In the genomic region with DNA sequence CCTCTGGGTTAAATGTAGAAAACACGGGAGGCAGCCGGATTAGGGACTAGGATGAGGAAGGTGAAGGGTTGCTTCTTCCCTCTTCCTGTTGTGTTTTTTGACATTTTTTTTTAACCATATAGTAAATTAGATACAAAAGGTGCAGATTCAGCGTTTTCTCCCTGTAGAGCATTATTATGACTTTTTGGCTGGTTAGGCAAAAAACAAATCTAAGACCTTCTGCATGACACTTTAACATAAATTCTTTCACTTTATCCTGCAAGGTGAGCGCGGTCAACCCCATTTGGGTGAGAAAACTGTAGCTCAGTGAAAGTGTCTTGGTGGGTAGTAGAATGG, we compare ENCODE assay signal across 10 cellular contexts. TPM values are rescaled to one million over a fixed set of nuclear protein-coding genes. Genes with fewer than 3 reads are reported as not detected.
DNase-seq lines count a peak whose midpoint lies in the region; ATAC-seq and TF ChIP-seq lines count a peak whose summit lies in the region.
"Had no signal": no experiment of that assay in that cellular context is flagged by ENCODE, and none has a peak within 500 bp of the region (broad histone marks: within the 10 kb centered on the region; RNA-seq: fewer than 3 reads in every experiment).

No MANE protein-coding gene starts in this region.

- no peak for TF ChIP-seq CTCF in SK-N-SH (IDR thresholded peaks at IDR 0.05)

- H4K20me1 ChIP-seq in SK-N-SH (ENCODE audit: insufficient read depth), result no peaks in the 10 kb centered on the region

- H3K4me2 ChIP-seq in SK-N-SH, result peak overlapping the region; percentile 75; the same call in 1 of the 2 replicates

- H3K36me3 ChIP-seq in SK-N-SH (replicated peaks in 1 of 2; ENCODE audit: control insufficient read depth in 1 of 2, insufficient read depth in 2 of 2, low read length in 1 of 2), result no peaks in the 10 kb centered on the region

- TF ChIP-seq EP300 in SK-N-SH (IDR thresholded peaks at IDR 0.05; ENCODE audit: borderline replicate concordance in 1 of 2, low read depth in 1 of 2, low read length in 1 of 2), result no peak

- H3K9me3 ChIP-seq in SK-N-SH, result no peaks in the 10 kb centered on the region

- peak overlapping the region; percentile 75 for H3K4me3 Mint-ChIP-seq in activated CD4-positive, alpha-beta memory T cell treated with anti-CD3 and anti-CD28 coated beads, Interleukin-2, amount 10 ng/mL, durations not matched to agents 7 days and 5 days
- H3K4me3 Mint-ChIP-seq in immature natural killer cell, result peak overlapping the region; percentile 77 to 86 (median 83)
- peak overlapping the region; percentile 85 to 86 for H3K4me3 Mint-ChIP-seq in stimulated activated naive B cell treated with anti-CD40 and anti-IgM and Interleukin-4, amounts not matched to agents 10 μg/mL and 1 μg/mL and 100 μg/mL, for 72 hours

- peak overlapping the region; percentile 35 to 61; a peak in 3 of 4 replicates for H3K4me3 ChIP-seq in SK-N-SH (ENCODE audit: low read depth in 2 of 2, low read length in 1 of 2)

- no peak overlapping the region for H3K27ac ChIP-seq in SK-N-SH (ENCODE audit: low read depth in 2 of 2, low read length in 1 of 2)
- H3K27ac ChIP-seq: 22Rv1 had no signal

- no peaks in the 10 kb centered on the region for H3K79me2 ChIP-seq in SK-N-SH (ENCODE audit: insufficient read depth)

- H2AFZ ChIP-seq in SK-N-SH (ENCODE audit: low read depth), result peak overlapping the region; percentile 48

- H3K36me3 Mint-ChIP-seq in activated CD4-positive, alpha-beta memory T cell treated with anti-CD3 and anti-CD28 coated beads, Interleukin-2, amount 10 ng/mL, durations not matched to agents 7 days and 5 days (ENCODE audit: low read depth), result no peaks in the 10 kb centered on the region
- H3K36me3 Mint-ChIP-seq in immature natural killer cell, result no peaks in the 10 kb centered on the region
- no peaks in the 10 kb centered on the region for H3K36me3 Mint-ChIP-seq in stimulated activated naive B cell treated with anti-CD40 and anti-IgM and Interleukin-4, amounts not matched to agents 10 μg/mL and 1 μg/mL and 100 μg/mL, for 72 hours

- H3K27me3 ChIP-seq in SK-N-SH (ENCODE audit: insufficient read depth), result peaks cover 26% of the 10 kb centered on the region

- DNase-seq in SK-N-SH, result no peak
- DNase-seq in activated CD4-positive, alpha-beta memory T cell treated with anti-CD3 and anti-CD28 coated beads, Interleukin-2, amount 10 ng/mL, durations not matched to agents 7 days and 5 days, result no peak
- DNase-seq in immature natural killer cell, result no peak
- no peak for DNase-seq in stimulated activated naive B cell treated with anti-CD40 and anti-IgM and Interleukin-4, amounts not matched to agents 10 μg/mL and 1 μg/mL and 100 μg/mL, for 72 hours
- no peak for DNase-seq in NCI-H146 treated with DMSO at 0.1 percent for 48 hours (lab: John Stamatoyannopoulos, UW; ENCODE audit: unreplicated experiment)
- no peak for DNase-seq in kidney tubule cell (ENCODE audit: low spot score)

- no peak overlapping the region for H3K9ac ChIP-seq in SK-N-SH

- no peak for TF ChIP-seq RAD21 in SK-N-SH (IDR thresholded peaks at IDR 0.05; ENCODE audit: low read length)

- peaks cover 20% of the 10 kb centered on the region for H3K4me1 Mint-ChIP-seq in activated CD4-positive, alpha-beta memory T cell treated with anti-CD3 and anti-CD28 coated beads, Interleukin-2, amount 10 ng/mL, durations not matched to agents 7 days and 5 days
- H3K4me1 Mint-ChIP-seq in immature natural killer cell, result peaks cover 13 to 18% of the 10 kb centered on the region in 2 donors
- peaks cover 17 to 35% of the 10 kb centered on the region in 2 donors for H3K4me1 Mint-ChIP-seq in stimulated activated naive B cell treated with anti-CD40 and anti-IgM and Interleukin-4, amounts not matched to agents 10 μg/mL and 1 μg/mL and 100 μg/mL, for 72 hours

- CTCF ChIA-PET in SK-N-SH (lab: Yijun Ruan, JAX), result no interaction called here
- CTCF ChIA-PET in activated CD4-positive, alpha-beta memory T cell treated with anti-CD3 and anti-CD28 coated beads, Interleukin-2, amount 10 ng/mL, durations not matched to agents 7 days and 5 days (lab: Charles Lee), result no interaction called here

- H3K9me3 Mint-ChIP-seq in activated CD4-positive, alpha-beta memory T cell treated with anti-CD3 and anti-CD28 coated beads, Interleukin-2, amount 10 ng/mL, durations not matched to agents 7 days and 5 days, result no peaks in the 10 kb centered on the region
- no peaks in the 10 kb centered on the region for H3K9me3 Mint-ChIP-seq in immature natural killer cell
- H3K9me3 Mint-ChIP-seq in stimulated activated naive B cell treated with anti-CD40 and anti-IgM and Interleukin-4, amounts not matched to agents 10 μg/mL and 1 μg/mL and 100 μg/mL, for 72 hours, result no peaks in the 10 kb centered on the region

- POLR2A ChIA-PET in SK-N-SH (lab: Yijun Ruan, JAX), result no interaction called here
- POLR2A ChIA-PET in activated CD4-positive, alpha-beta memory T cell treated with anti-CD3 and anti-CD28 coated beads, Interleukin-2, amount 10 ng/mL, durations not matched to agents 7 days and 5 days (lab: Charles Lee), result no interaction called here

- no peaks in the 10 kb centered on the region for H3K9me2 ChIP-seq in SK-N-SH

- H3K27ac Mint-ChIP-seq in activated CD4-positive, alpha-beta memory T cell treated with anti-CD3 and anti-CD28 coated beads, Interleukin-2, amount 10 ng/mL, durations not matched to agents 7 days and 5 days, result no peak overlapping the region
- H3K27ac Mint-ChIP-seq in immature natural killer cell, result no peak overlapping the region
- H3K27ac Mint-ChIP-seq in stimulated activated naive B cell treated with anti-CD40 and anti-IgM and Interleukin-4, amounts not matched to agents 10 μg/mL and 1 μg/mL and 100 μg/mL, for 72 hours, result no peak overlapping the region

- WGBS in SK-N-SH (ENCODE audit: low lambda C conversion rate), result 56% methylated on average over 5 of the region's 5 CpGs

- H3K27me3 Mint-ChIP-seq in activated CD4-positive, alpha-beta memory T cell treated with anti-CD3 and anti-CD28 coated beads, Interleukin-2, amount 10 ng/mL, durations not matched to agents 7 days and 5 days, result peaks cover 38% of the 10 kb centered on the region
- peaks cover 11 to 30% (median 12%) of the 10 kb centered on the region in 3 donors for H3K27me3 Mint-ChIP-seq in immature natural killer cell (ENCODE audit: low read depth in 3 of 3)
- H3K27me3 Mint-ChIP-seq in stimulated activated naive B cell treated with anti-CD40 and anti-IgM and Interleukin-4, amounts not matched to agents 10 μg/mL and 1 μg/mL and 100 μg/mL, for 72 hours, result peaks cover 18 to 35% of the 10 kb centered on the region in 2 donors

- H3F3A ChIP-seq in SK-N-SH (replicated peaks; ENCODE audit: insufficient read depth), result no peaks in the 10 kb centered on the region

- peaks cover 0 to 2% of the 10 kb centered on the region in 2 experiments; a peak in 1 of 4 replicates for H3K4me1 ChIP-seq in SK-N-SH (ENCODE audit: control insufficient read depth in 1 of 2, insufficient read depth in 2 of 2, low read depth in 1 of 2, low read length in 1 of 2)

- ATAC-seq in SK-N-SH treated with all-trans-retinoic acid at 6 μM for 48 hours (no peak), HG02642 (IDR thresholded peaks at IDR 0.05; ENCODE audit: poor library complexity, unreplicated experiment) (no peak)
- no peak for ATAC-seq in stimulated activated naive B cell treated with anti-CD40 and anti-IgM and Interleukin-4, amounts not matched to agents 10 μg/mL and 1 μg/mL and 100 μg/mL, for 72 hours (replicated peaks)
- ATAC-seq: sciatic nerve had no signal

TF ChIP-seq in SK-N-SH treated with all-trans-retinoic acid at 6 μM for 48 hours, 23 proteins besides CTCF, POLR2A, EP300 and RAD21 (continues in another document):
- TF ChIP-seq ARNTL (CRISPR knock-in tag; IDR thresholded peaks at IDR 0.05; ENCODE audit: borderline replicate concordance, low read depth) (no peak), CSDC2 (CRISPR knock-in tag; IDR thresholded peaks at IDR 0.05) (no peak), ZNF565 (CRISPR knock-in tag; conservative IDR thresholded peaks at IDR 0.05; ENCODE audit: low read depth) (no peak), BACH2 (CRISPR knock-in tag; IDR thresholded peaks at IDR 0.05; ENCODE audit: borderline replicate concordance) (no peak), GLIS3 (CRISPR knock-in tag; IDR thresholded peaks at IDR 0.05) (no peak), ZC3H10 (CRISPR knock-in tag; IDR thresholded peaks at IDR 0.05) (no peak), ZFP3 (CRISPR knock-in tag; IDR thresholded peaks at IDR 0.05) (no peak), ZFP30 (CRISPR knock-in tag; IDR thresholded peaks at IDR 0.05) (no peak), POU6F1 (CRISPR knock-in tag; IDR thresholded peaks at IDR 0.05; ENCODE audit: borderline replicate concordance, low read depth) (no peak), SNAI2 (CRISPR knock-in tag; IDR thresholded peaks at IDR 0.05) (no peak), ESRRG (CRISPR knock-in tag; IDR thresholded peaks at IDR 0.05) (no peak), ZNF8 (CRISPR knock-in tag; IDR thresholded peaks at IDR 0.05) (no peak), TOX (CRISPR knock-in tag; IDR thresholded peaks at IDR 0.05; ENCODE audit: borderline replicate concordance) (no peak)

RNA-seq across cellular contexts. Expression of gene SLC16A10, which starts 1.3 kb away (rescaled TPM):
- polyA plus RNA-seq in SK-N-SH (2012; rRNA removed) (0.08 and 0.12 TPM in 2 replicates), immature natural killer cell (not detected)
- 0.09 and 0.21 TPM in 2 replicates for polyA plus RNA-seq in SK-N-SH (2012; cell fraction: cytosol; rRNA removed)
- polyA plus RNA-seq in SK-N-SH (2012; cell fraction: nucleus; rRNA removed), result 0.02 and 0.05 TPM in 2 replicates
- 1 to 10 TPM; 1.2 to 1.4 TPM for total RNA-seq in activated CD4-positive, alpha-beta memory T cell treated with anti-CD3 and anti-CD28 coated beads, Interleukin-2, amount 10 ng/mL, durations not matched to agents 7 days and 5 days
